ENCODE assay signal across 1 cellular context in the genomic region with DNA sequence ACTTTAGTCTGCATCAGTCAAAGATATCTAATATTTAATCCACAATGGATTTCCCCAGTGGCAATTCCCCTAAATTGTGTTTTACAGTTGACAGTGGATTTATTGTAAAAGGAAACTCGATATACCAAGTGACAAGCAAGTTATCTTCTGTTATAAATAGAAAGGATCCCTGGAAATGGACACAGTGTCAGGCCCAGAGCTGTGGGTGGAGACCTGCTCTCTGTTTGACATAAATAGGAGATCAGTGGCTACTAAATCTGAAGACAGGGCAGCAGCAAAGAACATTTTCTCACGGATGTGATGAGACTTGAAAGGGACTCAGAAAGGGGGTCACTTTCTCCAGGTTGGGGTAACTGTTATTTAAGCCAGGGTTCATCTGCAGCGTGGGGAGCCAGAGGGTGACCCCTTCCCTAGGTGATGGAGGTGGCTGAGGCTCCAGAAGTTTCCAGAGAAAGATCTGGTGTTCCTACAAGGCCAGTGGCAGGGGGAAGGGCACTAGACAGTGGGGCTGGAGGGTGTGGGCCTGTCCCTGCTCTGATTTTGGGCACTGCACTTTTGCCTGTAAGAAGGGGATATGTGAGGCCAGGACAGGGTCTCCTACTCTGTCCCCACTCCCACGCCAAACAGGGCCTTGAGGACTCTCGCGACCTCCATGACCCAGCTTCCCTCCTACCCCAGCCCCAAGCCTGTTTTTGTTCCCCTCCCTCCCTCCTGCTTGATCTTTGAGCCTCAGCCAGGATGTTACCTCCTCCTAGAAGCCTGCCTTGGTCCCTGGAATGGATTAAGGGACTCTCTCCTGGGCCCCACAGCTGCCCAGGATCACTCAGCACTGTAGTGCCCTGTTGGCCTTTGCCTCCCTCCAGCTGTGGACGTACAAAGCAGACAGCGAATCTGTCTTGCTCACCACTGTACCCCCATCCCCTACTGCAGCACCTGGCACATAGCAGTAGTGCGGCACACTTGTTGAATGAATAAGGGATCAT.
TF ChIP-seq lines count a peak whose summit lies in the region.

No MANE protein-coding gene starts in this region.

TF ChIP-seq in H1, 55 proteins besides CTCF, POLR2A, EP300 and RAD21:
- TF ChIP-seq CHD1 (IDR thresholded peaks at IDR 0.05; ENCODE audit: low read depth, low read length) = no peak
- no peak for TF ChIP-seq TCF12 (IDR thresholded peaks at IDR 0.05; ENCODE audit: low read depth, low read length)
- no peak for TF ChIP-seq ATF3 (IDR thresholded peaks at IDR 0.05; ENCODE audit: insufficient read depth, low read depth, low read length)
- no peak for TF ChIP-seq ASH2L (IDR thresholded peaks at IDR 0.05; ENCODE audit: low read length)
